ENCODE assay signal across 17 cellular contexts in the genomic region with DNA sequence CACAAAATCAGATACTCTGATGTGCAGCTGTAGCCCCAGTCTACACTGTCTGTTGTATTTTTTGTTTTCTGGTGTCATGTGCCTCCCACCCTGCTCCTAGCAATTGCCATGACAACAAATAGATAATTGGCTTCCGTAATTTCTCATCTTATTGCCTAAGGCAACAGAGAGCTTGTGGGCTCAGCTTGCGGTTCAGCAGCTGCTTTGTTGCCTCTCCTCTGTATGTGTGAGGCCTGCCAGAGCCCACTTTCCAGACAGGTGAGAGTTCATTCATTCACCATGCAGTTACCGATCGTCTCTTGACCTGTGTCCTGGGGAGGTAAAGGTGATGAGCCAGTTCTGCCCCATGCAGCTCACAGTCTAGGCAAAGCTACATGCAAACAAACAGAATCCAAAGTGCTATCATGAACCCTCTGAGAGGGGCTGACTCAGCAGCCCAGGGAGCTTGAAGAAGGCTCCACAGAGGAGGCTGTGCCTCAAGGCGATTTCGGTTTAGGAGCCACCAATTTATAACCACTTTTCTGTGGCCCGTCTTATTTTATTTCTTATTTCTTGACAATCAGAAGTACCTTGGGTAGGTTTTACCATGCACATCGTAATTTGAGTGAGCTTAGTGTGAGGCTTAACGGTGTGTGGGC. TPM values are rescaled to one million over a fixed set of nuclear protein-coding genes. Genes with fewer than 3 reads are reported as not detected.
DNase-seq lines count a peak whose midpoint lies in the region; ATAC-seq and TF ChIP-seq lines count a peak whose summit lies in the region.
"Had no signal": no experiment of that assay in that cellular context is flagged by ENCODE, and none has a peak within 500 bp of the region (broad histone marks: within the 10 kb centered on the region; RNA-seq: fewer than 3 reads in every experiment).

No MANE protein-coding gene starts in this region.

- intact Hi-C loops in A673 (cut with micrococcal nuclease; ENCODE audit: unreplicated experiment), result no loop called here

- no peaks in the 10 kb centered on the region for H3F3A ChIP-seq in GM23338 (replicated peaks; ENCODE audit: low read depth)

- H3K9me3 Mint-ChIP-seq in brain, result no peaks in the 10 kb centered on the region
- no peaks in the 10 kb centered on the region for H3K9me3 Mint-ChIP-seq in T-helper 2 cell treated with Interferon-gamma antibody and Interleukin-4, amounts not matched to agents 5 μg/mL and 100 μg/mL, for 36 hours
- no peaks in the 10 kb centered on the region for H3K9me3 Mint-ChIP-seq in GM23338

- H3K4me3 Mint-ChIP-seq in brain (peak overlapping the region in 2 of 5 experiments; percentile 6 to 41), GM23338 (no peak overlapping the region)
- H3K4me3 Mint-ChIP-seq in T-helper 2 cell treated with Interferon-gamma antibody and Interleukin-4, amounts not matched to agents 5 μg/mL and 100 μg/mL, for 36 hours, result no peak overlapping the region
- H3K4me3 Mint-ChIP-seq: activated CD8-positive, alpha-beta T cell treated with anti-CD3 and anti-CD28 coated beads, Interleukin-2, amount 10 ng/mL, durations not matched to agents 7 days and 5 days had no signal

- TF ChIP-seq CTCF in A673 (conservative IDR thresholded peaks at IDR 0.05; ENCODE audit: low read depth, low read length) (no peak), brain (conservative IDR thresholded peaks at IDR 0.05) (no peak), GM23338 (conservative IDR thresholded peaks at IDR 0.05; ENCODE audit: low read depth in 2 of 2) (no peak)

- POLR2A ChIA-PET in A673 (lab: Charles Lee; ENCODE audit: low non-redundant PET), result no interaction called here

- peaks cover 10% of the 10 kb centered on the region for H3K36me3 Mint-ChIP-seq in brain
- H3K36me3 Mint-ChIP-seq in T-helper 2 cell treated with Interferon-gamma antibody and Interleukin-4, amounts not matched to agents 5 μg/mL and 100 μg/mL, for 36 hours (ENCODE audit: low read depth), result peaks cover 63% of the 10 kb centered on the region
- peaks cover 8% of the 10 kb centered on the region; the same call in 2 of the 3 replicates for H3K36me3 Mint-ChIP-seq in GM23338 (ENCODE audit: low read depth)

- H3K4me1 ChIP-seq in A673 (ENCODE audit: insufficient read depth, low read length, poor library complexity, severe bottlenecking), result peaks cover 15% of the 10 kb centered on the region
- no peaks in the 10 kb centered on the region for H3K4me1 ChIP-seq in GM23338 (ENCODE audit: insufficient read depth)
- H3K4me1 ChIP-seq: prostate gland had no signal

- CTCF ChIA-PET in A673 (lab: Charles Lee), result interaction anchor here (0.9 kb wide), 1 partner anchor 428 kb away, joined by 4 read pairs; no protein-coding TSS in a partner anchor

- no peak overlapping the region for H3K4me2 ChIP-seq in GM23338

- DNase-seq in A673 (ENCODE audit: low spot score), result peak; percentile 78
- peak; percentile 92 for DNase-seq in Jurkat, Clone E6-1 (ENCODE audit: low read depth, low spot score)
- DNase-seq in NCI-H345 treated with DMSO at 0.1 percent for 48 hours (lab: John Stamatoyannopoulos, UW; ENCODE audit: unreplicated experiment), result peak; percentile 57
- no peak for DNase-seq in T-helper 2 cell treated with Interferon-gamma antibody and Interleukin-4, amounts not matched to agents 5 μg/mL and 100 μg/mL, for 36 hours (ENCODE audit: low spot score)
- no peak for DNase-seq in medulla oblongata (ENCODE audit: extremely low spot score)
- DNase-seq in GM23338 (ENCODE audit: low spot score), result no peak
- DNase-seq: activated CD8-positive, alpha-beta T cell treated with anti-CD3 and anti-CD28 coated beads, Interleukin-2, amount 10 ng/mL, durations not matched to agents 7 days and 5 days; C1 segment of cervical spinal cord; effector memory CD4-positive, alpha-beta T cell; GM23248; heart left ventricle; mammary epithelial cell; SHP77 treated with DMSO at 0.1 percent for 48 hours had no signal

- H3K27ac ChIP-seq in A673 (ENCODE audit: low read depth, low read length, poor library complexity, severe bottlenecking) (peak overlapping the region; percentile 61), GM23338 (ENCODE audit: low read depth) (no peak overlapping the region; the same call in 1 of the 2 replicates)
- H3K27ac ChIP-seq: GM23248, heart left ventricle, prostate gland, thoracic aorta had no signal

- H4K20me1 ChIP-seq in GM23338 (replicated peaks; ENCODE audit: insufficient read depth), result no peaks in the 10 kb centered on the region; the same call in none of the 2 replicates

- H3K27me3 ChIP-seq in A673 (replicated peaks; ENCODE audit: insufficient read depth, low read depth, low read length, poor library complexity) (no peaks in the 10 kb centered on the region), GM23338 (ENCODE audit: insufficient read depth) (no peaks in the 10 kb centered on the region)
- H3K27me3 ChIP-seq: heart left ventricle had no signal

- no TSS peak for BruUV-seq in A673 (replicated peaks; lab: Mats Ljungman, UMichigan)

- no peak overlapping the region for H2AFZ ChIP-seq in GM23338
- H2AFZ ChIP-seq: GM23248 had no signal

- H3K9me3 ChIP-seq in A673 (ENCODE audit: low read depth, low read length, poor library complexity, severe bottlenecking), result no peaks in the 10 kb centered on the region
- H3K9me3 ChIP-seq: heart left ventricle, prostate gland, thoracic aorta had no signal

- no peak overlapping the region for H3K4me3 ChIP-seq in A673 (ENCODE audit: low read depth, low read length, poor library complexity, severe bottlenecking)
- peak overlapping the region; percentile 28 for H3K4me3 ChIP-seq in Jurkat, Clone E6-1 (ENCODE audit: low read length)
- no peak overlapping the region for H3K4me3 ChIP-seq in GM23338
- H3K4me3 ChIP-seq: GM23248, heart left ventricle, prostate gland, thoracic aorta had no signal

- no peaks in the 10 kb centered on the region for H3K79me2 ChIP-seq in GM23338 (replicated peaks; ENCODE audit: insufficient read depth)

- H3K27me3 Mint-ChIP-seq in brain (no peaks in the 10 kb centered on the region), GM23338 (ENCODE audit: insufficient read depth, low read depth, poor library complexity) (peaks cover 3% of the 10 kb centered on the region)
- H3K27me3 Mint-ChIP-seq in T-helper 2 cell treated with Interferon-gamma antibody and Interleukin-4, amounts not matched to agents 5 μg/mL and 100 μg/mL, for 36 hours (ENCODE audit: low read depth), result no peaks in the 10 kb centered on the region

- H3K4me1 Mint-ChIP-seq in brain (peaks cover 27% of the 10 kb centered on the region), GM23338 (peaks cover 9% of the 10 kb centered on the region; the same call in 2 of the 3 replicates)
- peaks cover 26% of the 10 kb centered on the region for H3K4me1 Mint-ChIP-seq in T-helper 2 cell treated with Interferon-gamma antibody and Interleukin-4, amounts not matched to agents 5 μg/mL and 100 μg/mL, for 36 hours (ENCODE audit: low read depth)

- ATAC-seq in GM23338 (no peak; the same call in 1 of the 3 replicates), HG02870 (IDR thresholded peaks at IDR 0.05; ENCODE audit: unreplicated experiment) (no peak)
- ATAC-seq: activated CD8-positive, alpha-beta T cell treated with anti-CD3 and anti-CD28 coated beads, Interleukin-2, amount 10 ng/mL, durations not matched to agents 7 days and 5 days had no signal

- no peaks in the 10 kb centered on the region for H3K36me3 ChIP-seq in A673 (ENCODE audit: insufficient read depth, low read length, poor library complexity, severe bottlenecking)
- H3K36me3 ChIP-seq in GM23338 (ENCODE audit: insufficient read depth), result no peaks in the 10 kb centered on the region
- H3K36me3 ChIP-seq: prostate gland had no signal

- H3K27ac Mint-ChIP-seq in brain (peak overlapping the region; percentile 30 to 95 (median 77)), GM23338 (no peak overlapping the region; the same call in 1 of the 2 replicates)
- no peak overlapping the region for H3K27ac Mint-ChIP-seq in T-helper 2 cell treated with Interferon-gamma antibody and Interleukin-4, amounts not matched to agents 5 μg/mL and 100 μg/mL, for 36 hours
- H3K27ac Mint-ChIP-seq: activated CD8-positive, alpha-beta T cell treated with anti-CD3 and anti-CD28 coated beads, Interleukin-2, amount 10 ng/mL, durations not matched to agents 7 days and 5 days had no signal

- no peaks in the 10 kb centered on the region for H3K9me2 ChIP-seq in GM23338 (ENCODE audit: insufficient read depth)

TF ChIP-seq in GM23338, 12 proteins besides CTCF, POLR2A, EP300 and RAD21 (continues in another document):
- TF ChIP-seq NANOG (IDR thresholded peaks at IDR 0.05; ENCODE audit: borderline replicate concordance), result no peak
- TF ChIP-seq POLR2AphosphoS5 (IDR thresholded peaks at IDR 0.05; ENCODE audit: low read depth), result no peak
- no peak for TF ChIP-seq EZH2phosphoT487 (IDR thresholded peaks at IDR 0.05; ENCODE audit: unreplicated experiment)
- no peak for TF ChIP-seq ETS1 (IDR thresholded peaks at IDR 0.05)
- TF ChIP-seq STAT1 (IDR thresholded peaks at IDR 0.05; ENCODE audit: unreplicated experiment), result no peak
- TF ChIP-seq ZNF331 (CRISPR knock-in tag; IDR thresholded peaks at IDR 0.05; ENCODE audit: low read depth), result no peak
- no peak for TF ChIP-seq JUNB (IDR thresholded peaks at IDR 0.05; ENCODE audit: unreplicated experiment)

RNA-seq across cellular contexts. Expression of gene LGALS8, which starts 12.0 kb away (rescaled TPM):
- total RNA-seq in A673 (2021), result 34.4 and 35.3 TPM in 2 replicates
- polyA plus RNA-seq in Jurkat, Clone E6-1 (2012; ENCODE audit: insufficient read depth, insufficient read length), result 37.8 TPM
- polyA plus RNA-seq in brain (ENCODE audit: insufficient read depth, low read depth, low replicate concordance) (16.4 TPM), GM23338 (2016; fragmentation: Nextera tagmentation; extraction: Ambion mirVana) (10.1 and 10.5 TPM in 2 replicates)
- 11.5 and 20.2 TPM in 2 replicates for total RNA-seq in GM23338 (2014; rRNA removed; shearing (Covaris generic))

Comparison
In these comparisons a context has a peak if more than half of its experiments do, and no peak if none do; other contexts are left out.
1. DNase-seq: peak in A673 (single experiment), Jurkat, Clone E6-1 (single experiment) and NCI-H345 treated with DMSO at 0.1 percent for 48 hours (single experiment); none in T-helper 2 cell treated with Interferon-gamma antibody and Interleukin-4, amounts not matched to agents 5 μg/mL and 100 μg/mL, for 36 hours (single experiment), medulla oblongata (single experiment) and GM23338 (single experiment).
2. H3K27ac Mint-ChIP-seq: peak in brain (5 of 5); none in T-helper 2 cell treated with Interferon-gamma antibody and Interleukin-4, amounts not matched to agents 5 μg/mL and 100 μg/mL, for 36 hours (single experiment) and GM23338 (single experiment).